ENCODE assay signal across 14 cellular contexts in genomic region chr7:41059796-41060195, GRCh38.
DNase-seq lines count a peak whose midpoint lies in the region; ATAC-seq, FAIRE-seq and TF ChIP-seq lines count a peak whose summit lies in the region.
"Had no signal": no experiment of that assay in that cellular context is flagged by ENCODE, and none has a peak within 500 bp of the region (broad histone marks: within the 10 kb centered on the region; RNA-seq: fewer than 3 reads in every experiment).

No MANE protein-coding gene starts in this region.

- intact Hi-C loops in breast epithelium (cut with DNase I; ENCODE audit: low total_unique reads) (no loop called here), MCF 10A (cut with micrococcal nuclease) (loop anchor here (10.0 kb wide), 1 partner anchor 45 kb away; no protein-coding TSS in a partner anchor)
- intact Hi-C loops in activated T-helper 1 cell treated with anti-CD3 and anti-CD28 coated beads, Interleukin-12 subunit alpha, Interleukin-12 subunit beta, Interleukin-2, Interleukin-4 antibody, amounts not matched to agents 30 ng/mL and 10 ng/mL and 1 ng/mL, durations not matched to agents 14 hours and 24 hours and 36 hours (cut with micrococcal nuclease) = no loop called here

- H3K36me3 Mint-ChIP-seq in MCF 10A (ENCODE audit: insufficient read depth, unreplicated experiment) = no peaks in the 10 kb centered on the region
- H3K36me3 Mint-ChIP-seq in activated T-helper 1 cell treated with anti-CD3 and anti-CD28 coated beads, Interleukin-12 subunit alpha, Interleukin-12 subunit beta, Interleukin-2, Interleukin-4 antibody, amounts not matched to agents 30 ng/mL and 10 ng/mL and 1 ng/mL, durations not matched to agents 14 hours and 24 hours and 36 hours (ENCODE audit: low read depth) = no peaks in the 10 kb centered on the region
- H3K36me3 Mint-ChIP-seq: CD8-positive, alpha-beta memory T cell had no signal

- no peak for DNase-seq in breast epithelium (ENCODE audit: low spot score in 2 of 2)
- no peak for DNase-seq in MCF 10A (ENCODE audit: unreplicated experiment)
- DNase-seq in bronchial epithelial cell (ENCODE audit: low read depth) = peak; percentile 30
- no peak for DNase-seq in foreskin keratinocyte
- DNase-seq in SKM-1 (lab: John Stamatoyannopoulos, UW; ENCODE audit: unreplicated experiment) = no peak
- DNase-seq in activated T-helper 1 cell treated with anti-CD3 and anti-CD28 coated beads, Interleukin-12 subunit alpha, Interleukin-12 subunit beta, Interleukin-2, Interleukin-4 antibody, amounts not matched to agents 30 ng/mL and 10 ng/mL and 1 ng/mL, durations not matched to agents 14 hours and 24 hours and 36 hours (ENCODE audit: low spot score) = no peak
- DNase-seq: AML-193; CD8-positive, alpha-beta memory T cell had no signal

- TF ChIP-seq CTCF in breast epithelium (IDR thresholded peaks at IDR 0.05) (no peak), MCF 10A (IDR thresholded peaks at IDR 0.05; ENCODE audit: unreplicated experiment) (no peak), bronchial epithelial cell (IDR thresholded peaks at IDR 0.05; ENCODE audit: insufficient read depth, low read length, severe bottlenecking) (no peak), foreskin keratinocyte (conservative IDR thresholded peaks at IDR 0.05) (no peak)

- peaks cover 17% of the 10 kb centered on the region for H3K9me3 Mint-ChIP-seq in MCF 10A (ENCODE audit: unreplicated experiment)
- peaks cover 27% of the 10 kb centered on the region for H3K9me3 Mint-ChIP-seq in activated T-helper 1 cell treated with anti-CD3 and anti-CD28 coated beads, Interleukin-12 subunit alpha, Interleukin-12 subunit beta, Interleukin-2, Interleukin-4 antibody, amounts not matched to agents 30 ng/mL and 10 ng/mL and 1 ng/mL, durations not matched to agents 14 hours and 24 hours and 36 hours

- H3K27me3 Mint-ChIP-seq in MCF 10A (ENCODE audit: insufficient read depth, unreplicated experiment) = no peaks in the 10 kb centered on the region
- no peaks in the 10 kb centered on the region for H3K27me3 Mint-ChIP-seq in activated T-helper 1 cell treated with anti-CD3 and anti-CD28 coated beads, Interleukin-12 subunit alpha, Interleukin-12 subunit beta, Interleukin-2, Interleukin-4 antibody, amounts not matched to agents 30 ng/mL and 10 ng/mL and 1 ng/mL, durations not matched to agents 14 hours and 24 hours and 36 hours (ENCODE audit: insufficient read depth)
- H3K27me3 Mint-ChIP-seq: CD8-positive, alpha-beta memory T cell had no signal

- ATAC-seq in foreskin keratinocyte (no peak), HG03565 (IDR thresholded peaks at IDR 0.05; ENCODE audit: unreplicated experiment) (no peak)
- ATAC-seq: HepG2 had no signal

- H3K4me1 ChIP-seq in breast epithelium = no peaks in the 10 kb centered on the region
- H3K4me1 ChIP-seq in foreskin keratinocyte = no peaks in the 10 kb centered on the region
- H3K4me1 ChIP-seq: BLaER1 had no signal

- no peak overlapping the region for H3K4me3 ChIP-seq in breast epithelium
- H3K4me3 ChIP-seq in bronchial epithelial cell (ENCODE audit: low read depth, low read length) = no peak overlapping the region
- H3K4me3 ChIP-seq: BLaER1, GM23248 had no signal

- H3K36me3 ChIP-seq in breast epithelium = no peaks in the 10 kb centered on the region
- no peaks in the 10 kb centered on the region for H3K36me3 ChIP-seq in bronchial epithelial cell (ENCODE audit: control insufficient read depth, insufficient read depth, low read length)
- H3K36me3 ChIP-seq: BLaER1 had no signal

- H3K4me3 Mint-ChIP-seq in MCF 10A (ENCODE audit: unreplicated experiment) = no peak overlapping the region
- no peak overlapping the region for H3K4me3 Mint-ChIP-seq in activated T-helper 1 cell treated with anti-CD3 and anti-CD28 coated beads, Interleukin-12 subunit alpha, Interleukin-12 subunit beta, Interleukin-2, Interleukin-4 antibody, amounts not matched to agents 30 ng/mL and 10 ng/mL and 1 ng/mL, durations not matched to agents 14 hours and 24 hours and 36 hours
- H3K4me3 Mint-ChIP-seq: CD8-positive, alpha-beta memory T cell; H9 had no signal

- POLR2A ChIA-PET in MCF 10A (lab: Yijun Ruan, JAX) = interaction anchor here (0.9 kb wide), 1 partner anchor 26 kb away, joined by 4 read pairs; no protein-coding TSS in a partner anchor

- no peak overlapping the region for H3K27ac Mint-ChIP-seq in MCF 10A (ENCODE audit: low read depth, unreplicated experiment)
- H3K27ac Mint-ChIP-seq in activated T-helper 1 cell treated with anti-CD3 and anti-CD28 coated beads, Interleukin-12 subunit alpha, Interleukin-12 subunit beta, Interleukin-2, Interleukin-4 antibody, amounts not matched to agents 30 ng/mL and 10 ng/mL and 1 ng/mL, durations not matched to agents 14 hours and 24 hours and 36 hours = no peak overlapping the region
- H3K27ac Mint-ChIP-seq: CD8-positive, alpha-beta memory T cell; H9 had no signal

- BruUV-seq in MCF 10A (replicated peaks; lab: Mats Ljungman, UMichigan) = no TSS peak

- CTCF ChIA-PET in MCF 10A (lab: Yijun Ruan, JAX) = interaction anchor here (2.3 kb wide), 1 partner anchor 12 kb away, joined by 11 read pairs; no protein-coding TSS in a partner anchor

- no peaks in the 10 kb centered on the region for H3K27me3 ChIP-seq in breast epithelium
- H3K27me3 ChIP-seq in bronchial epithelial cell (ENCODE audit: control insufficient read depth, insufficient read depth, low read length) = no peaks in the 10 kb centered on the region
- H3K27me3 ChIP-seq in foreskin keratinocyte = no peaks in the 10 kb centered on the region
- H3K27me3 ChIP-seq: BLaER1 had no signal

- peak overlapping the region; percentile 34 to 38 for H3K27ac ChIP-seq in breast epithelium
- peak overlapping the region; percentile 50 for H3K27ac ChIP-seq in foreskin keratinocyte
- H3K27ac ChIP-seq: 22Rv1, BLaER1, GM23248 had no signal

- no peaks in the 10 kb centered on the region for H3K9me3 ChIP-seq in breast epithelium

- FAIRE-seq in bronchial epithelial cell (lab: Jason Lieb, UNC) = no peak
- FAIRE-seq: HepG2 had no signal

- peaks cover 10% of the 10 kb centered on the region for H3K4me1 Mint-ChIP-seq in MCF 10A (ENCODE audit: insufficient read depth, unreplicated experiment)
- no peaks in the 10 kb centered on the region for H3K4me1 Mint-ChIP-seq in activated T-helper 1 cell treated with anti-CD3 and anti-CD28 coated beads, Interleukin-12 subunit alpha, Interleukin-12 subunit beta, Interleukin-2, Interleukin-4 antibody, amounts not matched to agents 30 ng/mL and 10 ng/mL and 1 ng/mL, durations not matched to agents 14 hours and 24 hours and 36 hours (ENCODE audit: low read depth)
- H3K4me1 Mint-ChIP-seq: CD8-positive, alpha-beta memory T cell had no signal

- no peak for TF ChIP-seq POLR2A in breast epithelium (IDR thresholded peaks at IDR 0.05)
